Comparison of ENCODE assay signal across 19 cellular contexts in the genomic region with DNA sequence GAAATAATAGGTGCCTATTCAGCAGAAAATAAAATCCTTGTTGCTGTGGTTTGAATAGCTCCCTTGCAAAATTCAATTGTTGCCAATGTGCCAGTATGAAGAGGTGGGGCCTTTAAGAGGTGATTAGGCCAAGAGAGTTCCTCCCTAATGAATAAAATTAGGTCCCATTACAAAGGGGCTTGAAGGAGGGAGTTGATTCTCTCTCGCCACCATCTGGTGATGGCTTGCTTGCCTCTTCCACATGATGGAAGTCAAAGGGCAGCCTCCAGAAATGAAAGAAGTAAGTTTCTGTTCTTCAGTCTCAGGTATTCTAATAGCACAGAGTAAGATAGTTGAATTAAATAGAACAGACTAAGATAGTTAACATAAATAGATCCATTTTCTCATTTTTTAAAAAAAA.
"Had no signal": no experiment of that assay in that cellular context is flagged by ENCODE, and none has a peak within 500 bp of the region (broad histone marks: within the 10 kb centered on the region; RNA-seq: fewer than 3 reads in every experiment).

No MANE protein-coding gene starts in this region.

- H3K27me3 ChIP-seq: neutrophil, tibial nerve had no signal

- ATAC-seq: esophagus mucosa; left cardiac atrium; natural killer cell treated with Interleukin-12 subunit alpha and Interleukin-12 subunit beta and Interleukin-15 and Interleukin-18, amount 100 ng/mL, for 72 hours; right cardiac atrium had no signal

- DNase-seq: activated CD4-positive, alpha-beta memory T cell treated with anti-CD3 and anti-CD28 coated beads for 36 hours; activated CD4-positive, alpha-beta T cell treated with anti-CD3 and anti-CD28 coated beads for 48 hours; activated naive CD4-positive, alpha-beta T cell treated with Interleukin-2 at 50 U/mL for 16 hours; activated naive CD8-positive, alpha-beta T cell treated with anti-CD3 and anti-CD28 coated beads for 36 hours; activated T-cell treated with anti-CD3 and anti-CD28 coated beads, Interleukin-2, amount 50 U/mL, for 48 hours; effector memory CD4-positive, alpha-beta T cell; hypothalamus; islet precursor cell; left cardiac atrium; right cardiac atrium; stimulated activated CD4-positive, alpha-beta T cell treated with anti-CD3 and anti-CD28 coated beads, Interleukin-12 subunit alpha, Interleukin-12 subunit beta, amount 100 ng/mL, for 4 hours; T1000 had no signal

- H3K9ac ChIP-seq: parathyroid adenoma had no signal

- H2AFZ ChIP-seq: parathyroid adenoma had no signal

- H3K4me1 ChIP-seq: parathyroid adenoma had no signal

- H3K9me3 Mint-ChIP-seq: activated CD4-positive, alpha-beta memory T cell treated with anti-CD3 and anti-CD28 coated beads for 36 hours; activated naive CD8-positive, alpha-beta T cell treated with anti-CD3 and anti-CD28 coated beads for 36 hours; central memory CD8-positive, alpha-beta T cell; natural killer cell treated with Interleukin-12 subunit alpha and Interleukin-12 subunit beta and Interleukin-15 and Interleukin-18, amount 100 ng/mL, for 72 hours; stimulated activated naive CD8-positive, alpha-beta T cell treated with anti-CD3 and anti-CD28 coated beads, Interleukin-15, Interleukin-2, amounts not matched to agents 100 ng/mL and 50 ng/mL, for 24 hours had no signal

- H3K4me3 Mint-ChIP-seq: activated CD4-positive, alpha-beta memory T cell treated with anti-CD3 and anti-CD28 coated beads for 36 hours; activated naive CD8-positive, alpha-beta T cell treated with anti-CD3 and anti-CD28 coated beads for 36 hours; central memory CD8-positive, alpha-beta T cell; natural killer cell treated with Interleukin-12 subunit alpha and Interleukin-12 subunit beta and Interleukin-15 and Interleukin-18, amount 100 ng/mL, for 72 hours; stimulated activated naive CD8-positive, alpha-beta T cell treated with anti-CD3 and anti-CD28 coated beads, Interleukin-15, Interleukin-2, amounts not matched to agents 100 ng/mL and 50 ng/mL, for 24 hours had no signal

- H3K36me3 Mint-ChIP-seq: natural killer cell treated with Interleukin-12 subunit alpha and Interleukin-12 subunit beta and Interleukin-15 and Interleukin-18, amount 100 ng/mL, for 72 hours had no signal

- H3K36me3 ChIP-seq: neutrophil had no signal

- H3K27ac ChIP-seq: neutrophil, parathyroid adenoma, tibial nerve had no signal

- H3K4me3 ChIP-seq: tibial nerve had no signal

- H3K9me3 ChIP-seq: neutrophil, tibial nerve had no signal

- H3K27me3 Mint-ChIP-seq: activated CD4-positive, alpha-beta memory T cell treated with anti-CD3 and anti-CD28 coated beads for 36 hours; central memory CD8-positive, alpha-beta T cell; natural killer cell treated with Interleukin-12 subunit alpha and Interleukin-12 subunit beta and Interleukin-15 and Interleukin-18, amount 100 ng/mL, for 72 hours; stimulated activated naive CD8-positive, alpha-beta T cell treated with anti-CD3 and anti-CD28 coated beads, Interleukin-15, Interleukin-2, amounts not matched to agents 100 ng/mL and 50 ng/mL, for 24 hours had no signal

- H3K27ac Mint-ChIP-seq: activated CD4-positive, alpha-beta memory T cell treated with anti-CD3 and anti-CD28 coated beads for 36 hours; activated naive CD8-positive, alpha-beta T cell treated with anti-CD3 and anti-CD28 coated beads for 36 hours; natural killer cell treated with Interleukin-12 subunit alpha and Interleukin-12 subunit beta and Interleukin-15 and Interleukin-18, amount 100 ng/mL, for 72 hours; stimulated activated naive CD8-positive, alpha-beta T cell treated with anti-CD3 and anti-CD28 coated beads, Interleukin-15, Interleukin-2, amounts not matched to agents 100 ng/mL and 50 ng/mL, for 24 hours had no signal
